In genomic region chr16:1936945-1937479, GRCh38 we compare ENCODE assay signal across 37 cellular contexts. TPM values are rescaled to one million over a fixed set of nuclear protein-coding genes. Genes with fewer than 3 reads are reported as not detected.
"Had no signal": no experiment of that assay in that cellular context is flagged by ENCODE, and none has a peak within 500 bp of the region (broad histone marks: within the 10 kb centered on the region; RNA-seq: fewer than 3 reads in every experiment).

No MANE protein-coding gene starts in this region.

- H3K9me3 ChIP-seq: MG63 had no signal

- H3K4me3 Mint-ChIP-seq: activated CD4-positive, alpha-beta memory T cell treated with anti-CD3 and anti-CD28 coated beads, Interleukin-2, amount 10 ng/mL, durations not matched to agents 7 days and 5 days; activated CD8-positive, alpha-beta memory T cell treated with anti-CD3 and anti-CD28 coated beads, Interleukin-2, amount 10 ng/mL, durations not matched to agents 7 days and 5 days; activated naive CD4-positive, alpha-beta T cell treated with anti-CD3 and anti-CD28 coated beads, Interleukin-2, amount 10 ng/mL, durations not matched to agents 7 days and 5 days; activated naive CD8-positive, alpha-beta T cell; central memory CD8-positive, alpha-beta T cell had no signal

- H3K27me3 ChIP-seq: brain microvascular endothelial cell, MG63 had no signal

- H3K36me3 Mint-ChIP-seq: activated naive CD8-positive, alpha-beta T cell had no signal

- H3K9me3 Mint-ChIP-seq: activated CD4-positive, alpha-beta memory T cell treated with anti-CD3 and anti-CD28 coated beads, Interleukin-2, amount 10 ng/mL, durations not matched to agents 7 days and 5 days; activated naive CD4-positive, alpha-beta T cell treated with anti-CD3 and anti-CD28 coated beads, Interleukin-2, amount 10 ng/mL, durations not matched to agents 7 days and 5 days; central memory CD8-positive, alpha-beta T cell had no signal

- DNase-seq: activated CD4-positive, alpha-beta memory T cell treated with anti-CD3 and anti-CD28 coated beads, Interleukin-2, amount 10 ng/mL, durations not matched to agents 7 days and 5 days; activated CD4-positive, alpha-beta T cell treated with anti-CD3 and anti-CD28 coated beads for 1 hour; activated CD4-positive, alpha-beta T cell treated with anti-CD3 and anti-CD28 coated beads for 48 hours; activated CD4-positive, CD25-positive, alpha-beta regulatory T cell; activated CD8-positive, alpha-beta memory T cell treated with anti-CD3 and anti-CD28 coated beads for 24 hours; activated CD8-positive, alpha-beta memory T cell treated with anti-CD3 and anti-CD28 coated beads, Interleukin-2, amount 10 ng/mL, durations not matched to agents 7 days and 5 days; activated CD8-positive, alpha-beta memory T cell treated with anti-CD3 and anti-CD28 coated beads, Interleukin-2, amount 50 U/mL, for 48 hours; activated effector memory CD4-positive, alpha-beta T cell treated with Interleukin-2 at 50 U/mL for 16 hours; activated naive CD4-positive, alpha-beta T cell treated with anti-CD3 and anti-CD28 coated beads, Interleukin-2, amount 10 ng/mL, durations not matched to agents 7 days and 5 days; activated T-cell treated with anti-CD3 and anti-CD28 coated beads, Interleukin-2, amount 50 U/mL, for 48 hours; amniotic stem cell; brain microvascular endothelial cell; Kasumi-1; KG1; MG63; NCI-H1048; NCI-H1105 treated with DMSO at 0.1 percent for 48 hours; NCI-H1436; NCI-H1694; NCI-H1930; NCI-H2081 treated with DMSO at 0.1 percent for 48 hours; NCI-H226; NCI-H446 treated with DMSO at 0.1 percent for 48 hours; NCI-H524; NCI-H69; SIG-M5; SW 1271; T1000; WERI-Rb-1 had no signal

- H3K27me3 Mint-ChIP-seq: activated CD4-positive, alpha-beta memory T cell treated with anti-CD3 and anti-CD28 coated beads, Interleukin-2, amount 10 ng/mL, durations not matched to agents 7 days and 5 days; activated CD8-positive, alpha-beta memory T cell treated with anti-CD3 and anti-CD28 coated beads, Interleukin-2, amount 10 ng/mL, durations not matched to agents 7 days and 5 days; activated naive CD8-positive, alpha-beta T cell; central memory CD8-positive, alpha-beta T cell had no signal

- H3K27ac ChIP-seq: brain microvascular endothelial cell, WERI-Rb-1 had no signal

- H3K27ac Mint-ChIP-seq: activated CD4-positive, alpha-beta memory T cell treated with anti-CD3 and anti-CD28 coated beads, Interleukin-2, amount 10 ng/mL, durations not matched to agents 7 days and 5 days; activated CD8-positive, alpha-beta memory T cell treated with anti-CD3 and anti-CD28 coated beads, Interleukin-2, amount 10 ng/mL, durations not matched to agents 7 days and 5 days; activated naive CD4-positive, alpha-beta T cell treated with anti-CD3 and anti-CD28 coated beads, Interleukin-2, amount 10 ng/mL, durations not matched to agents 7 days and 5 days; activated naive CD8-positive, alpha-beta T cell had no signal

- ATAC-seq: activated CD8-positive, alpha-beta memory T cell treated with anti-CD3 and anti-CD28 coated beads, Interleukin-2, amount 10 ng/mL, durations not matched to agents 7 days and 5 days; Panc1 had no signal

- H3K4me3 ChIP-seq: MG63 had no signal

RNA-seq across cellular contexts. Expression of gene RPL3L, which starts 17.5 kb away (rescaled TPM):
- total RNA-seq: activated CD4-positive, alpha-beta memory T cell treated with anti-CD3 and anti-CD28 coated beads, Interleukin-2, amount 10 ng/mL, durations not matched to agents 7 days and 5 days; aorta; RPMI7951; SK-MEL-5; T-helper 1 cell treated with Interleukin-12 subunit alpha and Interleukin-12 subunit beta and Interleukin-4 antibody, amounts not matched to agents 30 ng/mL and 1 ng/mL, for 36 hours; T-helper 2 cell treated with Interferon-gamma antibody and Interleukin-4, amounts not matched to agents 100 ng/mL and 5 ng/mL, for 36 hours had no signal
- polyA plus RNA-seq: aorta had no signal

RNA-seq across cellular contexts. Expression of gene HS3ST6, which starts 18.8 kb away (rescaled TPM):
- total RNA-seq: activated CD4-positive, alpha-beta memory T cell treated with anti-CD3 and anti-CD28 coated beads, Interleukin-2, amount 10 ng/mL, durations not matched to agents 7 days and 5 days; activated CD8-positive, alpha-beta memory T cell treated with anti-CD3 and anti-CD28 coated beads, Interleukin-2, amount 10 ng/mL, durations not matched to agents 7 days and 5 days; aorta; RPMI7951; SK-MEL-5; T-helper 1 cell treated with Interleukin-12 subunit alpha and Interleukin-12 subunit beta and Interleukin-4 antibody, amounts not matched to agents 30 ng/mL and 1 ng/mL, for 36 hours; T-helper 2 cell treated with Interferon-gamma antibody and Interleukin-4, amounts not matched to agents 100 ng/mL and 5 ng/mL, for 36 hours had no signal
